ENCODE assay signal across 1 cellular context in the genomic region with DNA sequence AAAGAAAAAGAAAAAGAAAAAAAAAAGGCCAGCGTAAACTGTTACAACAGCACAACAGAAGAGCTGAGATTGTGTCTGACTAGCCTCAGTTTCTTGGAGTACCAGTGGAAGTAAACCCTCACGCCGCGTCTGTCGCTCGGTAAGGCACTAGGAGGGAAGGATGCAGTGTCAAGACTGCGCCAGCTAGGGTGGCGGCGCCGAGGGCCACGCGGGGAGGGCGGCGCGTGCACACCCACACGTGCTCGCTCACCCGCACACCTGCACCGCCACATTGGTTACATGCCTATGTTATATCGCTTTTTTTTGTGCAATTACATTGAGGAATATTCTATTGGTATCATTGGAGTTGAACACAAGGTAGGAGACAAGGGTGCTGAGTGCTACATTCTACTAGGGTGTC.
TF ChIP-seq lines count a peak whose summit lies in the region.

No MANE protein-coding gene starts in this region.

TF ChIP-seq in K562, 482 proteins besides CTCF, POLR2A, EP300 and RAD21:
- no peak for TF ChIP-seq PML (IDR thresholded peaks at IDR 0.05; ENCODE audit: low read length)
- TF ChIP-seq, protein P1, sequence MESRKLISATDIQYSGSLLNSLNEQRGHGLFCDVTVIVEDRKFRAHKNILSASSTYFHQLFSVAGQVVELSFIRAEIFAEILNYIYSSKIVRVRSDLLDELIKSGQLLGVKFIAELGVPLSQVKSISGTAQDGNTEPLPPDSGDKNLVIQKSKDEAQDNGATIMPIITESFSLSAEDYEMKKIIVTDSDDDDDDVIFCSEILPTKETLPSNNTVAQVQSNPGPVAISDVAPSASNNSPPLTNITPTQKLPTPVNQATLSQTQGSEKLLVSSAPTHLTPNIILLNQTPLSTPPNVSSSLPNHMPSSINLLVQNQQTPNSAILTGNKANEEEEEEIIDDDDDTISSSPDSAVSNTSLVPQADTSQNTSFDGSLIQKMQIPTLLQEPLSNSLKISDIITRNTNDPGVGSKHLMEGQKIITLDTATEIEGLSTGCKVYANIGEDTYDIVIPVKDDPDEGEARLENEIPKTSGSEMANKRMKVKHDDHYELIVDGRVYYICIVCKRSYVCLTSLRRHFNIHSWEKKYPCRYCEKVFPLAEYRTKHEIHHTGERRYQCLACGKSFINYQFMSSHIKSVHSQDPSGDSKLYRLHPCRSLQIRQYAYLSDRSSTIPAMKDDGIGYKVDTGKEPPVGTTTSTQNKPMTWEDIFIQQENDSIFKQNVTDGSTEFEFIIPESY (CRISPR knock-in tag; IDR thresholded peaks at IDR 0.05), result peak; percentile 46; the same call in 1 of the 2 replicates
